Comparison of ENCODE assay signal across 1 cellular context in the genomic region with DNA sequence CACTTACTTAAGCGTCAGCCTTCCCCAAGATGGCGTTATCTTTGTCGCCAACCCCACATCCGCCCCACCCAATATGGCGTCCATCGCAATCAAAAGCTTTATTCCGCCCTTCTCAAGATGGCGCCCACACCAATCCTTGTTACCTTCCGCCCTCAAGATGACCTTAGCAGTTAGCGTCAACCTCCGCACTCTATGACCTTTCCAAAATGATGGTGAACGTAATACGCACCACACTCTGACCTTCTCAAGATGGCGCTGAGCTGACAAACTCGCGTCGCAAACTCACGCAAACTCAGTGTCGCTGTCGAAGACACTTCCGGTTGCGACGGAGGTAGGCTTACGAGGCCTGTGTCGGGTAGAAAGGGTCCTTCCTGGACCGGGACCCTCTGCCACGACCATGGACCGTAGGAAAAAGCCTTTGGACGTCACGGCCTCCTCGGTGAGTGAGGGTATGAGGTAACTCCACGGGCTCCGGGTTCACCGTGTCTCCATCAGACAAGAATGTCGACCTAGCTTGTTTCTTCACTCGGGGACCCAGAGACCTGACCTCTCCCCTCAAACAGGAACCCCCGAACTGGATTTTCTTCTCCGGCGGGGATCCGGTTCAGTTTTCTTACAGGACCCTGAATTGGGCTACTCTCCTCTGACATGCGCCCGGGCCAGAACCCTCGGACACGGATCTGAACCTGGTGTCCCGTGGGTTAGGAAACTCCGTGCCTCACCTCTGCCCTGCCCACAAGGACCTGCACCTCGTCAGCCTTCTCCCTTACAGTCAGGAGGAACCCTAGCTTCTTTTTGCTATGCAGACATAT.
TF ChIP-seq lines count a peak whose summit lies in the region.

A gene (plus strand): TSS at position 323 of the 812 bp plus-strand sequence. CDS start 75 bp downstream, at position 398.

TF ChIP-seq in GM12878, 131 proteins besides CTCF, POLR2A, EP300 and RAD21 (continued from another document and continues in another):
- no peak for TF ChIP-seq BRCA1 (IDR thresholded peaks at IDR 0.05; ENCODE audit: low read depth, low read length)
- peak; percentile 92 for TF ChIP-seq ZNF207 (IDR thresholded peaks at IDR 0.05; ENCODE audit: borderline replicate concordance)
- no peak for TF ChIP-seq NFIC (IDR thresholded peaks at IDR 0.05; ENCODE audit: low read depth, low read length)
- TF ChIP-seq TCF12 (IDR thresholded peaks at IDR 0.05; ENCODE audit: low read depth, low read length), result no peak; the same call in 1 of the 2 replicates
- TF ChIP-seq, protein P1, sequence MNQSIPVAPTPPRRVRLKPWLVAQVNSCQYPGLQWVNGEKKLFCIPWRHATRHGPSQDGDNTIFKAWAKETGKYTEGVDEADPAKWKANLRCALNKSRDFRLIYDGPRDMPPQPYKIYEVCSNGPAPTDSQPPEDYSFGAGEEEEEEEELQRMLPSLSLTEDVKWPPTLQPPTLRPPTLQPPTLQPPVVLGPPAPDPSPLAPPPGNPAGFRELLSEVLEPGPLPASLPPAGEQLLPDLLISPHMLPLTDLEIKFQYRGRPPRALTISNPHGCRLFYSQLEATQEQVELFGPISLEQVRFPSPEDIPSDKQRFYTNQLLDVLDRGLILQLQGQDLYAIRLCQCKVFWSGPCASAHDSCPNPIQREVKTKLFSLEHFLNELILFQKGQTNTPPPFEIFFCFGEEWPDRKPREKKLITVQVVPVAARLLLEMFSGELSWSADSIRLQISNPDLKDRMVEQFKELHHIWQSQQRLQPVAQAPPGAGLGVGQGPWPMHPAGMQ (IDR thresholded peaks at IDR 0.05; ENCODE audit: borderline replicate concordance), result no peak
- no peak for TF ChIP-seq ZZZ3 (IDR thresholded peaks at IDR 0.05; ENCODE audit: control insufficient read depth, insufficient read length, low read depth)
- peak; percentile 30; the same call in 1 of the 2 replicates for TF ChIP-seq SPI1 (IDR thresholded peaks at IDR 0.05; ENCODE audit: borderline replicate concordance, insufficient read depth, low read depth, low read length)
- no peak for TF ChIP-seq CHD1 (IDR thresholded peaks at IDR 0.05; ENCODE audit: low read depth, low read length)
- TF ChIP-seq ZBED1 (IDR thresholded peaks at IDR 0.05; ENCODE audit: borderline replicate concordance), result peak; percentile 68; the same call in 1 of the 2 replicates
- TF ChIP-seq RUNX3 (IDR thresholded peaks at IDR 0.05; ENCODE audit: low read length), result peak; percentile 82
- peak; percentile 83; the same call in 1 of the 2 replicates for TF ChIP-seq SMAD5 (IDR thresholded peaks at IDR 0.05; ENCODE audit: low read depth)
- TF ChIP-seq, protein P2, sequence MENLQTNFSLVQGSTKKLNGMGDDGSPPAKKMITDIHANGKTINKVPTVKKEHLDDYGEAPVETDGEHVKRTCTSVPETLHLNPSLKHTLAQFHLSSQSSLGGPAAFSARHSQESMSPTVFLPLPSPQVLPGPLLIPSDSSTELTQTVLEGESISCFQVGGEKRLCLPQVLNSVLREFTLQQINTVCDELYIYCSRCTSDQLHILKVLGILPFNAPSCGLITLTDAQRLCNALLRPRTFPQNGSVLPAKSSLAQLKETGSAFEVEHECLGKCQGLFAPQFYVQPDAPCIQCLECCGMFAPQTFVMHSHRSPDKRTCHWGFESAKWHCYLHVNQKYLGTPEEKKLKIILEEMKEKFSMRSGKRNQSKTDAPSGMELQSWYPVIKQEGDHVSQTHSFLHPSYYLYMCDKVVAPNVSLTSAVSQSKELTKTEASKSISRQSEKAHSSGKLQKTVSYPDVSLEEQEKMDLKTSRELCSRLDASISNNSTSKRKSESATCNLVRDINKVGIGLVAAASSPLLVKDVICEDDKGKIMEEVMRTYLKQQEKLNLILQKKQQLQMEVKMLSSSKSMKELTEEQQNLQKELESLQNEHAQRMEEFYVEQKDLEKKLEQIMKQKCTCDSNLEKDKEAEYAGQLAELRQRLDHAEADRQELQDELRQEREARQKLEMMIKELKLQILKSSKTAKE (IDR thresholded peaks at IDR 0.05; ENCODE audit: low read depth, poor library complexity, severe bottlenecking), result peak; percentile 16
- TF ChIP-seq EED (IDR thresholded peaks at IDR 0.05; ENCODE audit: low read depth), result no peak
- TF ChIP-seq, protein P3, sequence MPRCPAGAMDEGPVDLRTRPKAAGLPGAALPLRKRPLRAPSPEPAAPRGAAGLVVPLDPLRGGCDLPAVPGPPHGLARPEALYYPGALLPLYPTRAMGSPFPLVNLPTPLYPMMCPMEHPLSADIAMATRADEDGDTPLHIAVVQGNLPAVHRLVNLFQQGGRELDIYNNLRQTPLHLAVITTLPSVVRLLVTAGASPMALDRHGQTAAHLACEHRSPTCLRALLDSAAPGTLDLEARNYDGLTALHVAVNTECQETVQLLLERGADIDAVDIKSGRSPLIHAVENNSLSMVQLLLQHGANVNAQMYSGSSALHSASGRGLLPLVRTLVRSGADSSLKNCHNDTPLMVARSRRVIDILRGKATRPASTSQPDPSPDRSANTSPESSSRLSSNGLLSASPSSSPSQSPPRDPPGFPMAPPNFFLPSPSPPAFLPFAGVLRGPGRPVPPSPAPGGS (IDR thresholded peaks at IDR 0.05; ENCODE audit: borderline replicate concordance, insufficient read depth, low read depth, low read length, poor library complexity, severe bottlenecking), result no peak
- TF ChIP-seq, protein P4, sequence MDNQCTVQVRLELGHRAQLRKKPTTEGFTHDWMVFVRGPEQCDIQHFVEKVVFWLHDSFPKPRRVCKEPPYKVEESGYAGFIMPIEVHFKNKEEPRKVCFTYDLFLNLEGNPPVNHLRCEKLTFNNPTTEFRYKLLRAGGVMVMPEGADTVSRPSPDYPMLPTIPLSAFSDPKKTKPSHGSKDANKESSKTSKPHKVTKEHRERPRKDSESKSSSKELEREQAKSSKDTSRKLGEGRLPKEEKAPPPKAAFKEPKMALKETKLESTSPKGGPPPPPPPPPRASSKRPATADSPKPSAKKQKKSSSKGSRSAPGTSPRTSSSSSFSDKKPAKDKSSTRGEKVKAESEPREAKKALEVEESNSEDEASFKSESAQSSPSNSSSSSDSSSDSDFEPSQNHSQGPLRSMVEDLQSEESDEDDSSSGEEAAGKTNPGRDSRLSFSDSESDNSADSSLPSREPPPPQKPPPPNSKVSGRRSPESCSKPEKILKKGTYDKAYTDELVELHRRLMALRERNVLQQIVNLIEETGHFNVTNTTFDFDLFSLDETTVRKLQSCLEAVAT (IDR thresholded peaks at IDR 0.05), result peak; percentile 57; the same call in 1 of the 2 replicates
- TF ChIP-seq EGR1 (IDR thresholded peaks at IDR 0.05; ENCODE audit: borderline replicate concordance in 1 of 2, low read depth in 2 of 2, low read length in 2 of 2), result peak in 1 of 2 experiments; percentile 71; a peak in 1 of 3 replicates
- TF ChIP-seq MEF2A (IDR thresholded peaks at IDR 0.05; ENCODE audit: insufficient read depth, low read depth, low read length), result 0 out of 2 replicates have a peak, but pooled peaks have one; percentile 56
- TF ChIP-seq MYC (IDR thresholded peaks at IDR 0.05; ENCODE audit: insufficient read depth, insufficient read length, insufficient replicate concordance, low read length, severe bottlenecking), result no peak
- TF ChIP-seq CBX3 (IDR thresholded peaks at IDR 0.05; ENCODE audit: borderline replicate concordance, low read depth), result no peak
- peak; percentile 61 for TF ChIP-seq RAD51 (IDR thresholded peaks at IDR 0.05)
- peak; percentile 97 for TF ChIP-seq NBN (IDR thresholded peaks at IDR 0.05)
- TF ChIP-seq TBL1XR1 (IDR thresholded peaks at IDR 0.05; ENCODE audit: low read depth, low read length), result peak; percentile 75
- TF ChIP-seq, protein P5, sequence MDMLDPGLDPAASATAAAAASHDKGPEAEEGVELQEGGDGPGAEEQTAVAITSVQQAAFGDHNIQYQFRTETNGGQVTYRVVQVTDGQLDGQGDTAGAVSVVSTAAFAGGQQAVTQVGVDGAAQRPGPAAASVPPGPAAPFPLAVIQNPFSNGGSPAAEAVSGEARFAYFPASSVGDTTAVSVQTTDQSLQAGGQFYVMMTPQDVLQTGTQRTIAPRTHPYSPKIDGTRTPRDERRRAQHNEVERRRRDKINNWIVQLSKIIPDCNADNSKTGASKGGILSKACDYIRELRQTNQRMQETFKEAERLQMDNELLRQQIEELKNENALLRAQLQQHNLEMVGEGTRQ (IDR thresholded peaks at IDR 0.05; ENCODE audit: borderline replicate concordance, low read depth, low read length), result no peak
- TF ChIP-seq NR2C1 (IDR thresholded peaks at IDR 0.05), result peak; percentile 98
- TF ChIP-seq PAX5 (IDR thresholded peaks at IDR 0.05; ENCODE audit: borderline replicate concordance, low read depth, low read length), result no peak
- no peak for TF ChIP-seq CHD4 (IDR thresholded peaks at IDR 0.05)
- TF ChIP-seq, protein P6, sequence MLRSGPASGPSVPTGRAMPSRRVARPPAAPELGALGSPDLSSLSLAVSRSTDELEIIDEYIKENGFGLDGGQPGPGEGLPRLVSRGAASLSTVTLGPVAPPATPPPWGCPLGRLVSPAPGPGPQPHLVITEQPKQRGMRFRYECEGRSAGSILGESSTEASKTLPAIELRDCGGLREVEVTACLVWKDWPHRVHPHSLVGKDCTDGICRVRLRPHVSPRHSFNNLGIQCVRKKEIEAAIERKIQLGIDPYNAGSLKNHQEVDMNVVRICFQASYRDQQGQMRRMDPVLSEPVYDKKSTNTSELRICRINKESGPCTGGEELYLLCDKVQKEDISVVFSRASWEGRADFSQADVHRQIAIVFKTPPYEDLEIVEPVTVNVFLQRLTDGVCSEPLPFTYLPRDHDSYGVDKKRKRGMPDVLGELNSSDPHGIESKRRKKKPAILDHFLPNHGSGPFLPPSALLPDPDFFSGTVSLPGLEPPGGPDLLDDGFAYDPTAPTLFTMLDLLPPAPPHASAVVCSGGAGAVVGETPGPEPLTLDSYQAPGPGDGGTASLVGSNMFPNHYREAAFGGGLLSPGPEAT (IDR thresholded peaks at IDR 0.05; ENCODE audit: low read depth), result peak; percentile 72
- TF ChIP-seq FOXK2 (IDR thresholded peaks at IDR 0.05), result peak; percentile 88
- TF ChIP-seq SRF (IDR thresholded peaks at IDR 0.05; ENCODE audit: low read depth in 2 of 2, low read length in 2 of 2), result peak in 1 of 2 experiments; percentile 65; a peak in 1 of 4 replicates
- TF ChIP-seq, protein P7, sequence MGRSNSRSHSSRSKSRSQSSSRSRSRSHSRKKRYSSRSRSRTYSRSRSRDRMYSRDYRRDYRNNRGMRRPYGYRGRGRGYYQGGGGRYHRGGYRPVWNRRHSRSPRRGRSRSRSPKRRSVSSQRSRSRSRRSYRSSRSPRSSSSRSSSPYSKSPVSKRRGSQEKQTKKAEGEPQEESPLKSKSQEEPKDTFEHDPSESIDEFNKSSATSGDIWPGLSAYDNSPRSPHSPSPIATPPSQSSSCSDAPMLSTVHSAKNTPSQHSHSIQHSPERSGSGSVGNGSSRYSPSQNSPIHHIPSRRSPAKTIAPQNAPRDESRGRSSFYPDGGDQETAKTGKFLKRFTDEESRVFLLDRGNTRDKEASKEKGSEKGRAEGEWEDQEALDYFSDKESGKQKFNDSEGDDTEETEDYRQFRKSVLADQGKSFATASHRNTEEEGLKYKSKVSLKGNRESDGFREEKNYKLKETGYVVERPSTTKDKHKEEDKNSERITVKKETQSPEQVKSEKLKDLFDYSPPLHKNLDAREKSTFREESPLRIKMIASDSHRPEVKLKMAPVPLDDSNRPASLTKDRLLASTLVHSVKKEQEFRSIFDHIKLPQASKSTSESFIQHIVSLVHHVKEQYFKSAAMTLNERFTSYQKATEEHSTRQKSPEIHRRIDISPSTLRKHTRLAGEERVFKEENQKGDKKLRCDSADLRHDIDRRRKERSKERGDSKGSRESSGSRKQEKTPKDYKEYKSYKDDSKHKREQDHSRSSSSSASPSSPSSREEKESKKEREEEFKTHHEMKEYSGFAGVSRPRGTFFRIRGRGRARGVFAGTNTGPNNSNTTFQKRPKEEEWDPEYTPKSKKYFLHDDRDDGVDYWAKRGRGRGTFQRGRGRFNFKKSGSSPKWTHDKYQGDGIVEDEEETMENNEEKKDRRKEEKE (IDR thresholded peaks at IDR 0.05), result no peak
- peak; percentile 64 for TF ChIP-seq CBFB (IDR thresholded peaks at IDR 0.05; ENCODE audit: low read depth)
- no peak for TF ChIP-seq NFXL1 (IDR thresholded peaks at IDR 0.05; ENCODE audit: borderline replicate concordance)
- TF ChIP-seq TAF1 (IDR thresholded peaks at IDR 0.05; ENCODE audit: borderline replicate concordance, low read depth, low read length), result peak; percentile 94
- TF ChIP-seq RBBP5 (conservative IDR thresholded peaks at IDR 0.05), result no peak
- TF ChIP-seq, protein P8, sequence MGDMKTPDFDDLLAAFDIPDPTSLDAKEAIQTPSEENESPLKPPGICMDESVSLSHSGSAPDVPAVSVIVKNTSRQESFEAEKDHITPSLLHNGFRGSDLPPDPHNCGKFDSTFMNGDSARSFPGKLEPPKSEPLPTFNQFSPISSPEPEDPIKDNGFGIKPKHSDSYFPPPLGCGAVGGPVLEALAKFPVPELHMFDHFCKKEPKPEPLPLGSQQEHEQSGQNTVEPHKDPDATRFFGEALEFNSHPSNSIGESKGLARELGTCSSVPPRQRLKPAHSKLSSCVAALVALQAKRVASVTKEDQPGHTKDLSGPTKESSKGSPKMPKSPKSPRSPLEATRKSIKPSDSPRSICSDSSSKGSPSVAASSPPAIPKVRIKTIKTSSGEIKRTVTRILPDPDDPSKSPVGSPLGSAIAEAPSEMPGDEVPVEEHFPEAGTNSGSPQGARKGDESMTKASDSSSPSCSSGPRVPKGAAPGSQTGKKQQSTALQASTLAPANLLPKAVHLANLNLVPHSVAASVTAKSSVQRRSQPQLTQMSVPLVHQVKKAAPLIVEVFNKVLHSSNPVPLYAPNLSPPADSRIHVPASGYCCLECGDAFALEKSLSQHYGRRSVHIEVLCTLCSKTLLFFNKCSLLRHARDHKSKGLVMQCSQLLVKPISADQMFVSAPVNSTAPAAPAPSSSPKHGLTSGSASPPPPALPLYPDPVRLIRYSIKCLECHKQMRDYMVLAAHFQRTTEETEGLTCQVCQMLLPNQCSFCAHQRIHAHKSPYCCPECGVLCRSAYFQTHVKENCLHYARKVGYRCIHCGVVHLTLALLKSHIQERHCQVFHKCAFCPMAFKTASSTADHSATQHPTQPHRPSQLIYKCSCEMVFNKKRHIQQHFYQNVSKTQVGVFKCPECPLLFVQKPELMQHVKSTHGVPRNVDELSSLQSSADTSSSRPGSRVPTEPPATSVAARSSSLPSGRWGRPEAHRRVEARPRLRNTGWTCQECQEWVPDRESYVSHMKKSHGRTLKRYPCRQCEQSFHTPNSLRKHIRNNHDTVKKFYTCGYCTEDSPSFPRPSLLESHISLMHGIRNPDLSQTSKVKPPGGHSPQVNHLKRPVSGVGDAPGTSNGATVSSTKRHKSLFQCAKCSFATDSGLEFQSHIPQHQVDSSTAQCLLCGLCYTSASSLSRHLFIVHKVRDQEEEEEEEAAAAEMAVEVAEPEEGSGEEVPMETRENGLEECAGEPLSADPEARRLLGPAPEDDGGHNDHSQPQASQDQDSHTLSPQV (IDR thresholded peaks at IDR 0.05), result peak; percentile 100
- no peak for TF ChIP-seq EZH2 (IDR thresholded peaks at IDR 0.05; ENCODE audit: borderline replicate concordance, control insufficient read depth, low read depth, low read length)
- peak; percentile 84; the same call in 1 of the 2 replicates for TF ChIP-seq HDGF (IDR thresholded peaks at IDR 0.05)
- TF ChIP-seq HDAC2 (IDR thresholded peaks at IDR 0.05), result no peak
- no peak for TF ChIP-seq ZNF217 (IDR thresholded peaks at IDR 0.05)
- TF ChIP-seq, protein P9, sequence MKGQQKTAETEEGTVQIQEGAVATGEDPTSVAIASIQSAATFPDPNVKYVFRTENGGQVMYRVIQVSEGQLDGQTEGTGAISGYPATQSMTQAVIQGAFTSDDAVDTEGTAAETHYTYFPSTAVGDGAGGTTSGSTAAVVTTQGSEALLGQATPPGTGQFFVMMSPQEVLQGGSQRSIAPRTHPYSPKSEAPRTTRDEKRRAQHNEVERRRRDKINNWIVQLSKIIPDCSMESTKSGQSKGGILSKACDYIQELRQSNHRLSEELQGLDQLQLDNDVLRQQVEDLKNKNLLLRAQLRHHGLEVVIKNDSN (IDR thresholded peaks at IDR 0.05; ENCODE audit: borderline replicate concordance, extremely low read length, insufficient read depth, low read depth, low read length), result no peak
- no peak for TF ChIP-seq CEBPB (IDR thresholded peaks at IDR 0.05; ENCODE audit: borderline replicate concordance in 1 of 2, low read depth in 2 of 2, low read length in 2 of 2)
